In the genomic region with DNA sequence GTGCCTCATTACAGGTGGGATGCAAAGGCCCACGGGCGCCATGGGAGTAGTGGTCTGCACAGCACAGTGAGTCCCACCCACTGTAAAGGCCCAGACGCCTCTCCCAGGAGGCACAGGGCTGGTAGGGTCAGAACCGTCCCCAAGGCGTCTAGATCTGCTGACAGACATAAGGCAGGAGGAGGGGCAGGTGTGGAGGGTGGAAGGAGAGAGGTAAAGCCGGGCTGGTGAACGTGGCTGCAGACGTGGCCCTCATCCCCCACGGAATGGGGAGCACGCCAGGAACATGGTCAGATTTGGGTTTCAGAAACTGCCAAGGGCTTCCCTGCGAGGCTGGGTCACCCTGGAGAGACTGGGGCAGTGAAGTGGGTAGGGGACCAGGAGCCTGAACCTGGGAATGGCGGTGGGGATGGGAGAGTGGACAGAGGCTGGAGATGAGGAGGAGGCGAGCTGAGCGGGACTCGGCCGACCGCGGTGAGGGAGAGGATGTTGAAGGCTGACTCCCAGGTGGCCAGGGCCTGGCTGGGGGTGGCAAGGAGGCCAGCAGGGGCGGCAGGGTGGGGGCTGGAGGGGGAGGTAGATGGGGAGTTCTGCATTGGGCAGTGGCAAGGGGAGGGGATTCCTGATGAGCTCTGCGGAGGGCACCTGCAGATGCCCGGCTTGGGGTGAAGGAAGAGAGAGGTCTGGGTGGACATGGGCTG, we compare ENCODE assay signal across 18 cellular contexts.
DNase-seq lines count a peak whose midpoint lies in the region; ATAC-seq and TF ChIP-seq lines count a peak whose summit lies in the region.
"Had no signal": no experiment of that assay in that cellular context is flagged by ENCODE, and none has a peak within 500 bp of the region (broad histone marks: within the 10 kb centered on the region; RNA-seq: fewer than 3 reads in every experiment).

No MANE protein-coding gene starts in this region.

- TF ChIP-seq CTCF in PC-3 (conservative IDR thresholded peaks at IDR 0.05; ENCODE audit: low read depth, low read length) (no peak), choroid plexus epithelial cell (conservative IDR thresholded peaks at IDR 0.05; ENCODE audit: low read depth, low read length) (no peak), spleen (IDR thresholded peaks at IDR 0.05 in 8 of 11, conservative IDR thresholded peaks at IDR 0.05 in 3 of 11) (no peak)

- no peaks in the 10 kb centered on the region for H3K9me2 ChIP-seq in PC-3 (replicated peaks; ENCODE audit: low read length)

- H4K20me1 ChIP-seq in PC-3 (ENCODE audit: low read length), result no peaks in the 10 kb centered on the region

- H3K27ac ChIP-seq in PC-3 (ENCODE audit: low read length), result peak overlapping the region; percentile 86
- H3K27ac ChIP-seq in spleen, result no peak overlapping the region
- H3K27ac ChIP-seq: BLaER1 treated with 17β-estradiol and CSF1 and Interleukin-3, amounts not matched to agents 10 nM and 100 nM; SJSA1 had no signal

- POLR2A ChIA-PET in PC-3 (lab: Charles Lee; ENCODE audit: unreplicated experiment), result no interaction called here

- DNase-seq in left ventricle myocardium superior (peak; percentile 18), Right ventricle myocardium inferior (ENCODE audit: missing footprints) (no peak), PC-3 (no peak), choroid plexus epithelial cell (ENCODE audit: low read depth) (no peak), spleen (peak; percentile 71), NCI-H524 (lab: John Stamatoyannopoulos, UW) (no peak), DMS79 treated with DMSO at 0.1 percent for 48 hours (lab: John Stamatoyannopoulos, UW) (no peak)
- DNase-seq: DMS153, H7, KBM-7, NCI-H1048, NCI-H1436 treated with DMSO at 0.1 percent for 48 hours, NCI-H2081, NCI-H524 treated with DMSO at 0.1 percent for 48 hours had no signal

- no peaks in the 10 kb centered on the region for H3K79me2 ChIP-seq in PC-3 (ENCODE audit: low read length)

- H3K4me3 ChIP-seq in PC-3 (ENCODE audit: low read length), result peak overlapping the region; percentile 55; the same call in 1 of the 2 replicates
- H3K4me3 ChIP-seq in choroid plexus epithelial cell (ENCODE audit: low read depth, low read length), result peak overlapping the region; percentile 59
- H3K4me3 ChIP-seq in spleen, result no peak overlapping the region
- H3K4me3 ChIP-seq: A549; BLaER1 treated with 17β-estradiol and CSF1 and Interleukin-3, amounts not matched to agents 10 nM and 100 nM; SJSA1 had no signal

- peak overlapping the region; percentile 69 for H3K4me2 ChIP-seq in PC-3 (ENCODE audit: low read length)
- H3K4me2 ChIP-seq: A549; BLaER1 treated with 17β-estradiol and CSF1 and Interleukin-3, amounts not matched to agents 10 nM and 100 nM had no signal

- CTCF ChIA-PET in PC-3 (lab: Charles Lee), result no interaction called here

- H3K36me3 ChIP-seq in PC-3 (ENCODE audit: low read depth, low read length), result no peaks in the 10 kb centered on the region
- H3K36me3 ChIP-seq in spleen, result peaks cover 0 to 5% (median 0%) of the 10 kb centered on the region in 6 donors
- H3K36me3 ChIP-seq: BLaER1 treated with 17β-estradiol and CSF1 and Interleukin-3, amounts not matched to agents 10 nM and 100 nM had no signal

- H3K27me3 ChIP-seq in PC-3 (ENCODE audit: low read length), result no peaks in the 10 kb centered on the region
- no peaks in the 10 kb centered on the region for H3K27me3 ChIP-seq in spleen (replicated peaks in 1 of 7)
- H3K27me3 ChIP-seq: SJSA1 had no signal

- H3K4me1 ChIP-seq in PC-3 (ENCODE audit: insufficient read depth, low read length) (peaks cover 38% of the 10 kb centered on the region), spleen (peaks cover 0 to 33% (median 23%) of the 10 kb centered on the region in 6 donors)

- no peak for TF ChIP-seq POLR2A in spleen (IDR thresholded peaks at IDR 0.05)

- ATAC-seq in left ventricle myocardium superior (no peak), Right ventricle myocardium inferior (no peak), PC-3 (no peak), HG02610 (IDR thresholded peaks at IDR 0.05; ENCODE audit: unreplicated experiment) (no peak)

- peaks cover under 1% of the 10 kb centered on the region for H3F3A ChIP-seq in PC-3 (ENCODE audit: low read length, unreplicated experiment)

- WGBS in spleen, 5 donors, result 86 to 94% (median 91%) methylated on average over 21 of the region's 21 CpGs

- no peak overlapping the region for H2AFZ ChIP-seq in PC-3 (ENCODE audit: low read length)

- H3K9me3 ChIP-seq in PC-3 (ENCODE audit: low read length), result no peaks in the 10 kb centered on the region
- no peaks in the 10 kb centered on the region for H3K9me3 ChIP-seq in spleen
- H3K9me3 ChIP-seq: A549; BLaER1 treated with 17β-estradiol and CSF1 and Interleukin-3, amounts not matched to agents 10 nM and 100 nM; SJSA1 had no signal

- intact Hi-C loops in left ventricle myocardium superior (cut with micrococcal nuclease) (no loop called here), Right ventricle myocardium inferior (cut with DNase I) (no loop called here), PC-3 (cut with micrococcal nuclease) (no loop called here), spleen (cut with DNase I; ENCODE audit: low total_unique reads) (no loop called here)

- no TSS peak for BruUV-seq in PC-3 (replicated peaks; lab: Mats Ljungman, UMichigan)

- no peak overlapping the region for H3K9ac ChIP-seq in PC-3 (ENCODE audit: low read length)
- H3K9ac ChIP-seq: BLaER1 treated with 17β-estradiol and CSF1 and Interleukin-3, amounts not matched to agents 10 nM and 100 nM had no signal

Comparison
In these comparisons a context has a peak if more than half of its experiments do, and no peak if none do; other contexts are left out.
1. DNase-seq: peak in left ventricle myocardium superior (single experiment) and spleen (single experiment); none in Right ventricle myocardium inferior (single experiment), PC-3 (single experiment), choroid plexus epithelial cell (single experiment), NCI-H524 (0 of 2) and DMS79 treated with DMSO at 0.1 percent for 48 hours (single experiment).
2. H3K4me3 ChIP-seq: peak in PC-3 (single experiment) and choroid plexus epithelial cell (single experiment); none in spleen (0 of 8).